In the genomic region with DNA sequence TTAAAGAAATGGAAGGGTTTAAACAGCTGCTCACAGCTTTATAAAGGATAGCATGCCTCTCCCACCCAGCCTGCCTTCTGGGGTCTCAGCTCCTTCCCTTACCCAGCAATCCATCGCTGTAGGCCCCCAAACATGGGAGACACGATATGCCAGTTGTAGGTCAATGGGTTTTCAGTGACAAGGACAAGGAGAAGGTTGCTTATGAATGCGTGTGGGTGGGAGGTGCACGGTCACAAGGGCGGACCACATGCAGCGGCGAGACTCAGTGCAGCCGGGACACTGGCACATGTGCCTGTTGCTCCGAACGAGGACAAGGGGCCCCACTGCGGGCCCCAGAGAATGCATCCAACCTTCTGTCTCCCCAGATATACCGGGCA, we compare ENCODE assay signal across 1 cellular context.
TF ChIP-seq lines count a peak whose summit lies in the region.

No MANE protein-coding gene starts in this region.

TF ChIP-seq in GM12878, 131 proteins besides CTCF, POLR2A, EP300 and RAD21 (continued from another document and continues in another):
- TF ChIP-seq, protein P1, sequence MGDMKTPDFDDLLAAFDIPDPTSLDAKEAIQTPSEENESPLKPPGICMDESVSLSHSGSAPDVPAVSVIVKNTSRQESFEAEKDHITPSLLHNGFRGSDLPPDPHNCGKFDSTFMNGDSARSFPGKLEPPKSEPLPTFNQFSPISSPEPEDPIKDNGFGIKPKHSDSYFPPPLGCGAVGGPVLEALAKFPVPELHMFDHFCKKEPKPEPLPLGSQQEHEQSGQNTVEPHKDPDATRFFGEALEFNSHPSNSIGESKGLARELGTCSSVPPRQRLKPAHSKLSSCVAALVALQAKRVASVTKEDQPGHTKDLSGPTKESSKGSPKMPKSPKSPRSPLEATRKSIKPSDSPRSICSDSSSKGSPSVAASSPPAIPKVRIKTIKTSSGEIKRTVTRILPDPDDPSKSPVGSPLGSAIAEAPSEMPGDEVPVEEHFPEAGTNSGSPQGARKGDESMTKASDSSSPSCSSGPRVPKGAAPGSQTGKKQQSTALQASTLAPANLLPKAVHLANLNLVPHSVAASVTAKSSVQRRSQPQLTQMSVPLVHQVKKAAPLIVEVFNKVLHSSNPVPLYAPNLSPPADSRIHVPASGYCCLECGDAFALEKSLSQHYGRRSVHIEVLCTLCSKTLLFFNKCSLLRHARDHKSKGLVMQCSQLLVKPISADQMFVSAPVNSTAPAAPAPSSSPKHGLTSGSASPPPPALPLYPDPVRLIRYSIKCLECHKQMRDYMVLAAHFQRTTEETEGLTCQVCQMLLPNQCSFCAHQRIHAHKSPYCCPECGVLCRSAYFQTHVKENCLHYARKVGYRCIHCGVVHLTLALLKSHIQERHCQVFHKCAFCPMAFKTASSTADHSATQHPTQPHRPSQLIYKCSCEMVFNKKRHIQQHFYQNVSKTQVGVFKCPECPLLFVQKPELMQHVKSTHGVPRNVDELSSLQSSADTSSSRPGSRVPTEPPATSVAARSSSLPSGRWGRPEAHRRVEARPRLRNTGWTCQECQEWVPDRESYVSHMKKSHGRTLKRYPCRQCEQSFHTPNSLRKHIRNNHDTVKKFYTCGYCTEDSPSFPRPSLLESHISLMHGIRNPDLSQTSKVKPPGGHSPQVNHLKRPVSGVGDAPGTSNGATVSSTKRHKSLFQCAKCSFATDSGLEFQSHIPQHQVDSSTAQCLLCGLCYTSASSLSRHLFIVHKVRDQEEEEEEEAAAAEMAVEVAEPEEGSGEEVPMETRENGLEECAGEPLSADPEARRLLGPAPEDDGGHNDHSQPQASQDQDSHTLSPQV (IDR thresholded peaks at IDR 0.05): peak; percentile 58; the same call in 1 of the 2 replicates
- no peak for TF ChIP-seq ESRRA (IDR thresholded peaks at IDR 0.05; ENCODE audit: low read length)
- no peak for TF ChIP-seq CHD4 (IDR thresholded peaks at IDR 0.05)
- no peak for TF ChIP-seq TBL1XR1 (IDR thresholded peaks at IDR 0.05; ENCODE audit: low read depth, low read length)
- TF ChIP-seq EGR1 (IDR thresholded peaks at IDR 0.05; ENCODE audit: borderline replicate concordance in 1 of 2, low read depth in 2 of 2, low read length in 2 of 2): no peak
- no peak for TF ChIP-seq SREBF2 (IDR thresholded peaks at IDR 0.05; ENCODE audit: low read length)
- no peak for TF ChIP-seq POU2F2 (IDR thresholded peaks at IDR 0.05; ENCODE audit: borderline replicate concordance, low read depth, low read length)
- no peak for TF ChIP-seq BCL11A (IDR thresholded peaks at IDR 0.05; ENCODE audit: low read depth, low read length)
- TF ChIP-seq ZNF24 (IDR thresholded peaks at IDR 0.05): no peak
- no peak for TF ChIP-seq ZNF207 (IDR thresholded peaks at IDR 0.05; ENCODE audit: borderline replicate concordance)
- TF ChIP-seq HDGF (IDR thresholded peaks at IDR 0.05): peak; percentile 11; the same call in 1 of the 2 replicates
- TF ChIP-seq, protein P2, sequence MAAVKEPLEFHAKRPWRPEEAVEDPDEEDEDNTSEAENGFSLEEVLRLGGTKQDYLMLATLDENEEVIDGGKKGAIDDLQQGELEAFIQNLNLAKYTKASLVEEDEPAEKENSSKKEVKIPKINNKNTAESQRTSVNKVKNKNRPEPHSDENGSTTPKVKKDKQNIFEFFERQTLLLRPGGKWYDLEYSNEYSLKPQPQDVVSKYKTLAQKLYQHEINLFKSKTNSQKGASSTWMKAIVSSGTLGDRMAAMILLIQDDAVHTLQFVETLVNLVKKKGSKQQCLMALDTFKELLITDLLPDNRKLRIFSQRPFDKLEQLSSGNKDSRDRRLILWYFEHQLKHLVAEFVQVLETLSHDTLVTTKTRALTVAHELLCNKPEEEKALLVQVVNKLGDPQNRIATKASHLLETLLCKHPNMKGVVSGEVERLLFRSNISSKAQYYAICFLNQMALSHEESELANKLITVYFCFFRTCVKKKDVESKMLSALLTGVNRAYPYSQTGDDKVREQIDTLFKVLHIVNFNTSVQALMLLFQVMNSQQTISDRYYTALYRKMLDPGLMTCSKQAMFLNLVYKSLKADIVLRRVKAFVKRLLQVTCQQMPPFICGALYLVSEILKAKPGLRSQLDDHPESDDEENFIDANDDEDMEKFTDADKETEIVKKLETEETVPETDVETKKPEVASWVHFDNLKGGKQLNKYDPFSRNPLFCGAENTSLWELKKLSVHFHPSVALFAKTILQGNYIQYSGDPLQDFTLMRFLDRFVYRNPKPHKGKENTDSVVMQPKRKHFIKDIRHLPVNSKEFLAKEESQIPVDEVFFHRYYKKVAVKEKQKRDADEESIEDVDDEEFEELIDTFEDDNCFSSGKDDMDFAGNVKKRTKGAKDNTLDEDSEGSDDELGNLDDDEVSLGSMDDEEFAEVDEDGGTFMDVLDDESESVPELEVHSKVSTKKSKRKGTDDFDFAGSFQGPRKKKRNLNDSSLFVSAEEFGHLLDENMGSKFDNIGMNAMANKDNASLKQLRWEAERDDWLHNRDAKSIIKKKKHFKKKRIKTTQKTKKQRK (IDR thresholded peaks at IDR 0.05; ENCODE audit: low read depth, low read length): no peak
- TF ChIP-seq, protein P3, sequence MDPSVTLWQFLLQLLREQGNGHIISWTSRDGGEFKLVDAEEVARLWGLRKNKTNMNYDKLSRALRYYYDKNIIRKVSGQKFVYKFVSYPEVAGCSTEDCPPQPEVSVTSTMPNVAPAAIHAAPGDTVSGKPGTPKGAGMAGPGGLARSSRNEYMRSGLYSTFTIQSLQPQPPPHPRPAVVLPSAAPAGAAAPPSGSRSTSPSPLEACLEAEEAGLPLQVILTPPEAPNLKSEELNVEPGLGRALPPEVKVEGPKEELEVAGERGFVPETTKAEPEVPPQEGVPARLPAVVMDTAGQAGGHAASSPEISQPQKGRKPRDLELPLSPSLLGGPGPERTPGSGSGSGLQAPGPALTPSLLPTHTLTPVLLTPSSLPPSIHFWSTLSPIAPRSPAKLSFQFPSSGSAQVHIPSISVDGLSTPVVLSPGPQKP (IDR thresholded peaks at IDR 0.05; ENCODE audit: low read depth, low read length): no peak
- TF ChIP-seq NFIC (IDR thresholded peaks at IDR 0.05; ENCODE audit: low read depth, low read length): no peak
- no peak for TF ChIP-seq CBX3 (IDR thresholded peaks at IDR 0.05; ENCODE audit: borderline replicate concordance, low read depth)
- TF ChIP-seq BMI1 (IDR thresholded peaks at IDR 0.05; ENCODE audit: borderline replicate concordance): no peak
- TF ChIP-seq MYC (IDR thresholded peaks at IDR 0.05; ENCODE audit: insufficient read depth, insufficient read length, insufficient replicate concordance, low read length, severe bottlenecking): no peak
- no peak for TF ChIP-seq SIX5 (IDR thresholded peaks at IDR 0.05; ENCODE audit: low read depth, low read length, severe bottlenecking)
- no peak for TF ChIP-seq MXI1 (IDR thresholded peaks at IDR 0.05; ENCODE audit: low read depth, low read length)
- TF ChIP-seq HDAC2 (IDR thresholded peaks at IDR 0.05): no peak
- no peak for TF ChIP-seq MEF2B (IDR thresholded peaks at IDR 0.05; ENCODE audit: partially characterized antibody, poor library complexity, severe bottlenecking)
- TF ChIP-seq JUND (IDR thresholded peaks at IDR 0.05; ENCODE audit: low read depth, low read length): no peak
- TF ChIP-seq CHD1 (IDR thresholded peaks at IDR 0.05; ENCODE audit: low read depth, low read length): no peak
- TF ChIP-seq ASH2L (IDR thresholded peaks at IDR 0.05; ENCODE audit: borderline replicate concordance, low read depth): no peak
- TF ChIP-seq, protein P4, sequence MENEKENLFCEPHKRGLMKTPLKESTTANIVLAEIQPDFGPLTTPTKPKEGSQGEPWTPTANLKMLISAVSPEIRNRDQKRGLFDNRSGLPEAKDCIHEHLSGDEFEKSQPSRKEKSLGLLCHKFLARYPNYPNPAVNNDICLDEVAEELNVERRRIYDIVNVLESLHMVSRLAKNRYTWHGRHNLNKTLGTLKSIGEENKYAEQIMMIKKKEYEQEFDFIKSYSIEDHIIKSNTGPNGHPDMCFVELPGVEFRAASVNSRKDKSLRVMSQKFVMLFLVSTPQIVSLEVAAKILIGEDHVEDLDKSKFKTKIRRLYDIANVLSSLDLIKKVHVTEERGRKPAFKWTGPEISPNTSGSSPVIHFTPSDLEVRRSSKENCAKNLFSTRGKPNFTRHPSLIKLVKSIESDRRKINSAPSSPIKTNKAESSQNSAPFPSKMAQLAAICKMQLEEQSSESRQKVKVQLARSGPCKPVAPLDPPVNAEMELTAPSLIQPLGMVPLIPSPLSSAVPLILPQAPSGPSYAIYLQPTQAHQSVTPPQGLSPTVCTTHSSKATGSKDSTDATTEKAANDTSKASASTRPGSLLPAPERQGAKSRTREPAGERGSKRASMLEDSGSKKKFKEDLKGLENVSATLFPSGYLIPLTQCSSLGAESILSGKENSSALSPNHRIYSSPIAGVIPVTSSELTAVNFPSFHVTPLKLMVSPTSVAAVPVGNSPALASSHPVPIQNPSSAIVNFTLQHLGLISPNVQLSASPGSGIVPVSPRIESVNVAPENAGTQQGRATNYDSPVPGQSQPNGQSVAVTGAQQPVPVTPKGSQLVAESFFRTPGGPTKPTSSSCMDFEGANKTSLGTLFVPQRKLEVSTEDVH (IDR thresholded peaks at IDR 0.05; ENCODE audit: low read depth, partially characterized antibody): no peak
- TF ChIP-seq, protein P5, sequence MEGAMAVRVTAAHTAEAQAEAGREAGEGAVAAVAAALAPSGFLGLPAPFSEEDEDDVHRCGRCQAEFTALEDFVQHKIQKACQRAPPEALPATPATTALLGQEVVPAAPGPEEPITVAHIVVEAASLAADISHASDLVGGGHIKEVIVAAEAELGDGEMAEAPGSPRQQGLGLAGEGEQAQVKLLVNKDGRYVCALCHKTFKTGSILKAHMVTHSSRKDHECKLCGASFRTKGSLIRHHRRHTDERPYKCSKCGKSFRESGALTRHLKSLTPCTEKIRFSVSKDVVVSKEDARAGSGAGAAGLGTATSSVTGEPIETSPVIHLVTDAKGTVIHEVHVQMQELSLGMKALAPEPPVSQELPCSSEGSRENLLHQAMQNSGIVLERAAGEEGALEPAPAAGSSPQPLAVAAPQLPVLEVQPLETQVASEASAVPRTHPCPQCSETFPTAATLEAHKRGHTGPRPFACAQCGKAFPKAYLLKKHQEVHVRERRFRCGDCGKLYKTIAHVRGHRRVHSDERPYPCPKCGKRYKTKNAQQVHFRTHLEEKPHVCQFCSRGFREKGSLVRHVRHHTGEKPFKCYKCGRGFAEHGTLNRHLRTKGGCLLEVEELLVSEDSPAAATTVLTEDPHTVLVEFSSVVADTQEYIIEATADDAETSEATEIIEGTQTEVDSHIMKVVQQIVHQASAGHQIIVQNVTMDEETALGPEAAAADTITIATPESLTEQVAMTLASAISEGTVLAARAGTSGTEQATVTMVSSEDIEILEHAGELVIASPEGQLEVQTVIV (IDR thresholded peaks at IDR 0.05; ENCODE audit: borderline replicate concordance, partially characterized antibody): no peak
- no peak; a peak in 1 of 4 replicates for TF ChIP-seq BHLHE40 (IDR thresholded peaks at IDR 0.05; ENCODE audit: borderline replicate concordance in 1 of 2, low read depth in 2 of 2, low read length in 1 of 2)
- peak; percentile 48; the same call in 1 of the 2 replicates for TF ChIP-seq RAD51 (IDR thresholded peaks at IDR 0.05)
- TF ChIP-seq NR2C2 (IDR thresholded peaks at IDR 0.05; ENCODE audit: borderline replicate concordance, control insufficient read depth, insufficient read length, low read depth): no peak
- TF ChIP-seq, protein P6, sequence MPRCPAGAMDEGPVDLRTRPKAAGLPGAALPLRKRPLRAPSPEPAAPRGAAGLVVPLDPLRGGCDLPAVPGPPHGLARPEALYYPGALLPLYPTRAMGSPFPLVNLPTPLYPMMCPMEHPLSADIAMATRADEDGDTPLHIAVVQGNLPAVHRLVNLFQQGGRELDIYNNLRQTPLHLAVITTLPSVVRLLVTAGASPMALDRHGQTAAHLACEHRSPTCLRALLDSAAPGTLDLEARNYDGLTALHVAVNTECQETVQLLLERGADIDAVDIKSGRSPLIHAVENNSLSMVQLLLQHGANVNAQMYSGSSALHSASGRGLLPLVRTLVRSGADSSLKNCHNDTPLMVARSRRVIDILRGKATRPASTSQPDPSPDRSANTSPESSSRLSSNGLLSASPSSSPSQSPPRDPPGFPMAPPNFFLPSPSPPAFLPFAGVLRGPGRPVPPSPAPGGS (IDR thresholded peaks at IDR 0.05; ENCODE audit: borderline replicate concordance, insufficient read depth, low read depth, low read length, poor library complexity, severe bottlenecking): no peak
- TF ChIP-seq, protein P7, sequence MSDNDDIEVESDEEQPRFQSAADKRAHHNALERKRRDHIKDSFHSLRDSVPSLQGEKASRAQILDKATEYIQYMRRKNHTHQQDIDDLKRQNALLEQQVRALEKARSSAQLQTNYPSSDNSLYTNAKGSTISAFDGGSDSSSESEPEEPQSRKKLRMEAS (IDR thresholded peaks at IDR 0.05; ENCODE audit: low read depth, low read length): peak; percentile 45; the same call in 1 of the 2 replicates
- no peak for TF ChIP-seq NFYA (IDR thresholded peaks at IDR 0.05; ENCODE audit: borderline replicate concordance, low read depth, low read length)
- TF ChIP-seq EED (IDR thresholded peaks at IDR 0.05; ENCODE audit: low read depth): no peak
- no peak for TF ChIP-seq ZNF384 (IDR thresholded peaks at IDR 0.05; ENCODE audit: borderline replicate concordance, low read depth, low read length)
- no peak for TF ChIP-seq RFX5 (IDR thresholded peaks at IDR 0.05; ENCODE audit: low read depth, low read length)
- TF ChIP-seq ZBED1 (IDR thresholded peaks at IDR 0.05; ENCODE audit: borderline replicate concordance): 0 out of 2 replicates have a peak, but pooled peaks have one; percentile 45
- TF ChIP-seq, protein P8, sequence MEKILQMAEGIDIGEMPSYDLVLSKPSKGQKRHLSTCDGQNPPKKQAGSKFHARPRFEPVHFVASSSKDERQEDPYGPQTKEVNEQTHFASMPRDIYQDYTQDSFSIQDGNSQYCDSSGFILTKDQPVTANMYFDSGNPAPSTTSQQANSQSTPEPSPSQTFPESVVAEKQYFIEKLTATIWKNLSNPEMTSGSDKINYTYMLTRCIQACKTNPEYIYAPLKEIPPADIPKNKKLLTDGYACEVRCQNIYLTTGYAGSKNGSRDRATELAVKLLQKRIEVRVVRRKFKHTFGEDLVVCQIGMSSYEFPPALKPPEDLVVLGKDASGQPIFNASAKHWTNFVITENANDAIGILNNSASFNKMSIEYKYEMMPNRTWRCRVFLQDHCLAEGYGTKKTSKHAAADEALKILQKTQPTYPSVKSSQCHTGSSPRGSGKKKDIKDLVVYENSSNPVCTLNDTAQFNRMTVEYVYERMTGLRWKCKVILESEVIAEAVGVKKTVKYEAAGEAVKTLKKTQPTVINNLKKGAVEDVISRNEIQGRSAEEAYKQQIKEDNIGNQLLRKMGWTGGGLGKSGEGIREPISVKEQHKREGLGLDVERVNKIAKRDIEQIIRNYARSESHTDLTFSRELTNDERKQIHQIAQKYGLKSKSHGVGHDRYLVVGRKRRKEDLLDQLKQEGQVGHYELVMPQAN (conservative IDR thresholded peaks at IDR 0.05): 0 out of 2 replicates have a peak, but pooled peaks have one; percentile 52
- TF ChIP-seq, protein P9, sequence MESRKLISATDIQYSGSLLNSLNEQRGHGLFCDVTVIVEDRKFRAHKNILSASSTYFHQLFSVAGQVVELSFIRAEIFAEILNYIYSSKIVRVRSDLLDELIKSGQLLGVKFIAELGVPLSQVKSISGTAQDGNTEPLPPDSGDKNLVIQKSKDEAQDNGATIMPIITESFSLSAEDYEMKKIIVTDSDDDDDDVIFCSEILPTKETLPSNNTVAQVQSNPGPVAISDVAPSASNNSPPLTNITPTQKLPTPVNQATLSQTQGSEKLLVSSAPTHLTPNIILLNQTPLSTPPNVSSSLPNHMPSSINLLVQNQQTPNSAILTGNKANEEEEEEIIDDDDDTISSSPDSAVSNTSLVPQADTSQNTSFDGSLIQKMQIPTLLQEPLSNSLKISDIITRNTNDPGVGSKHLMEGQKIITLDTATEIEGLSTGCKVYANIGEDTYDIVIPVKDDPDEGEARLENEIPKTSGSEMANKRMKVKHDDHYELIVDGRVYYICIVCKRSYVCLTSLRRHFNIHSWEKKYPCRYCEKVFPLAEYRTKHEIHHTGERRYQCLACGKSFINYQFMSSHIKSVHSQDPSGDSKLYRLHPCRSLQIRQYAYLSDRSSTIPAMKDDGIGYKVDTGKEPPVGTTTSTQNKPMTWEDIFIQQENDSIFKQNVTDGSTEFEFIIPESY (IDR thresholded peaks at IDR 0.05): no peak
- TF ChIP-seq EZH2 (IDR thresholded peaks at IDR 0.05; ENCODE audit: borderline replicate concordance, control insufficient read depth, low read depth, low read length): no peak
